Comparison of ENCODE assay signal across 25 cellular contexts in the genomic region with DNA sequence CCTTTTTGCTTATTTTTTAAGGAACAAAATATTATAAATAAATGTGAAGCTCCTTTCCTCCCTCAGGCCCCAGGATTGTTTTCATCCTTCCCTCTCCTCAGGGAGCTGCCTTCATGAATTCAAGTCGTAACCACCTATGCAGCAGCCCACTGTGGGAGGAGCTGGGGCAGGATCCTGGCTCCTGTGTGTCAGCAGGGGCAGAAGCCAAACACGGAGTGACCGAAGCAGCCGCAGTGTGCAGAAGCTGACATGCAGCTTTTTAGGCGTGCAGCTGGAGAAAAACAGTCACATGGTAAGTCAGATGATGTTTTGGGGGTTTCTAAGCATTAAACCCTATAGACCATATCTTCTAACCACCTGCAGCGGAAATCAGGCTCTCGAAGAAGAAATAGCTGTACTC.
"Had no signal": no experiment of that assay in that cellular context is flagged by ENCODE, and none has a peak within 500 bp of the region (broad histone marks: within the 10 kb centered on the region; RNA-seq: fewer than 3 reads in every experiment).

No MANE protein-coding gene starts in this region.

- H3K9me3 ChIP-seq: esophagus squamous epithelium, ovary, right lobe of liver, thoracic aorta, tibial nerve, upper lobe of right lung, uterus had no signal

- DNase-seq: dermis blood vessel endothelial cell; effector memory CD4-positive, alpha-beta T cell; esophagus squamous epithelium; foreskin melanocyte; hypothalamus; immature natural killer cell; islet precursor cell; kidney glomerular epithelial cell; left colon; mesenchymal stem cell; mucosa of descending colon; naive B cell; ovary; right lobe of liver; small intestine; stimulated activated CD4-positive, alpha-beta T cell treated with anti-CD3 and anti-CD28 coated beads, Interleukin-15, amount 100 ng/mL, for 24 hours; stimulated activated CD4-positive, alpha-beta T cell treated with anti-CD3 and anti-CD28 coated beads, Interleukin-2, amount 100 ng/mL, for 48 hours; stimulated activated naive B cell treated with anti-CD40 and anti-IgM and Interleukin-4, amounts not matched to agents 10 μg/mL and 1 μg/mL and 100 μg/mL, for 72 hours; upper lobe of right lung; uterus had no signal

- H3K27ac ChIP-seq: coronary artery, esophagus squamous epithelium, ovary, right lobe of liver, thoracic aorta, tibial nerve, upper lobe of right lung, uterus had no signal

- ATAC-seq: left colon; mucosa of descending colon; natural killer cell treated with Interleukin-12 subunit alpha and Interleukin-12 subunit beta and Interleukin-15 and Interleukin-18, amount 100 ng/mL, for 72 hours; right lobe of liver; stimulated activated naive B cell treated with anti-CD40 and anti-IgM and Interleukin-4, amounts not matched to agents 10 μg/mL and 1 μg/mL and 100 μg/mL, for 72 hours; upper lobe of right lung had no signal

- H3K36me3 ChIP-seq: esophagus squamous epithelium, ovary, right lobe of liver, thoracic aorta, tibial nerve, upper lobe of right lung, uterus had no signal

- H3K27me3 ChIP-seq: esophagus squamous epithelium, ovary, right lobe of liver, tibial nerve, upper lobe of right lung, uterus had no signal

- H3K4me1 ChIP-seq: right lobe of liver, upper lobe of right lung, uterus had no signal

- H3K4me3 ChIP-seq: coronary artery, esophagus squamous epithelium, lung, mucosa of descending colon, ovary, right lobe of liver, thoracic aorta, tibial nerve, upper lobe of right lung, uterus had no signal
